17 cellular contexts compared by ENCODE assay signal in genomic region chr22:32951807-32952153, GRCh38.
DNase-seq lines count a peak whose midpoint lies in the region; ATAC-seq and TF ChIP-seq lines count a peak whose summit lies in the region.
"Had no signal": no experiment of that assay in that cellular context is flagged by ENCODE, and none has a peak within 500 bp of the region (broad histone marks: within the 10 kb centered on the region; RNA-seq: fewer than 3 reads in every experiment).

No MANE protein-coding gene starts in this region.

- H3K4me3 ChIP-seq in right lobe of liver, result no peak overlapping the region
- H3K4me3 ChIP-seq in upper lobe of right lung, result no peak overlapping the region
- H3K4me3 ChIP-seq in testis, result no peak overlapping the region
- H3K4me3 ChIP-seq: colonic mucosa, skin epidermis had no signal

- H3K27ac Mint-ChIP-seq in glutamatergic neuron (ENCODE audit: unreplicated experiment), result peak overlapping the region; percentile 28
- H3K27ac Mint-ChIP-seq: activated naive CD4-positive, alpha-beta T cell treated with anti-CD3 and anti-CD28 coated beads, Interleukin-2, amount 10 ng/mL, durations not matched to agents 7 days and 5 days had no signal

- H3K27me3 ChIP-seq in right lobe of liver (no peaks in the 10 kb centered on the region), upper lobe of right lung (no peaks in the 10 kb centered on the region), testis (no peaks in the 10 kb centered on the region)
- H3K27me3 ChIP-seq: colonic mucosa had no signal

- ATAC-seq in right lobe of liver (peak; percentile 35 to 70 (median 58)), upper lobe of right lung (peak; percentile 57)
- ATAC-seq in activated T-cell treated with anti-CD3 and anti-CD28 coated beads, Interleukin-2, amount 50 U/mL, for 4 hours, result no peak
- ATAC-seq: Panc1 had no signal

- TF ChIP-seq POLR2A in right lobe of liver (IDR thresholded peaks at IDR 0.05) (no peak), testis (IDR thresholded peaks at IDR 0.05) (no peak)

- peaks cover 9% of the 10 kb centered on the region for H3K27me3 Mint-ChIP-seq in glutamatergic neuron (ENCODE audit: unreplicated experiment)
- peaks cover 5% of the 10 kb centered on the region for H3K27me3 Mint-ChIP-seq in activated T-cell treated with anti-CD3 and anti-CD28 coated beads, Interleukin-2, amount 50 U/mL, for 4 hours (ENCODE audit: low read depth)
- H3K27me3 Mint-ChIP-seq: activated naive CD4-positive, alpha-beta T cell treated with anti-CD3 and anti-CD28 coated beads, Interleukin-2, amount 10 ng/mL, durations not matched to agents 7 days and 5 days had no signal

- no peaks in the 10 kb centered on the region for H3K9me3 Mint-ChIP-seq in glutamatergic neuron (ENCODE audit: unreplicated experiment)
- H3K9me3 Mint-ChIP-seq in activated T-cell treated with anti-CD3 and anti-CD28 coated beads, Interleukin-2, amount 50 U/mL, for 4 hours, result no peaks in the 10 kb centered on the region
- H3K9me3 Mint-ChIP-seq: activated naive CD4-positive, alpha-beta T cell treated with anti-CD3 and anti-CD28 coated beads, Interleukin-2, amount 10 ng/mL, durations not matched to agents 7 days and 5 days had no signal

- H3K36me3 ChIP-seq in right lobe of liver (no peaks in the 10 kb centered on the region), upper lobe of right lung (no peaks in the 10 kb centered on the region), testis (ENCODE audit: low read depth, missing control alignments) (no peaks in the 10 kb centered on the region)
- H3K36me3 ChIP-seq: colonic mucosa had no signal

- H3K4me3 Mint-ChIP-seq in glutamatergic neuron (ENCODE audit: unreplicated experiment), result no peak overlapping the region
- H3K4me3 Mint-ChIP-seq in activated T-cell treated with anti-CD3 and anti-CD28 coated beads, Interleukin-2, amount 50 U/mL, for 4 hours, result no peak overlapping the region
- H3K4me3 Mint-ChIP-seq: activated naive CD4-positive, alpha-beta T cell treated with anti-CD3 and anti-CD28 coated beads, Interleukin-2, amount 10 ng/mL, durations not matched to agents 7 days and 5 days had no signal

- TF ChIP-seq CTCF in glutamatergic neuron (IDR thresholded peaks at IDR 0.05; ENCODE audit: partially characterized antibody, unreplicated experiment), result no peak
- no peak for TF ChIP-seq CTCF in right lobe of liver (IDR thresholded peaks at IDR 0.05)
- TF ChIP-seq CTCF in upper lobe of right lung (IDR thresholded peaks at IDR 0.05), result no peak
- TF ChIP-seq CTCF in testis (IDR thresholded peaks at IDR 0.05), result no peak

- H3K4me1 ChIP-seq in right lobe of liver, result no peaks in the 10 kb centered on the region
- H3K4me1 ChIP-seq in upper lobe of right lung, result peaks cover 32% of the 10 kb centered on the region
- peaks cover 4% of the 10 kb centered on the region for H3K4me1 ChIP-seq in testis
- H3K4me1 ChIP-seq: colonic mucosa had no signal

- peaks cover 18% of the 10 kb centered on the region for H3K4me1 Mint-ChIP-seq in glutamatergic neuron (ENCODE audit: low read depth, unreplicated experiment)
- no peaks in the 10 kb centered on the region for H3K4me1 Mint-ChIP-seq in activated T-cell treated with anti-CD3 and anti-CD28 coated beads, Interleukin-2, amount 50 U/mL, for 4 hours (ENCODE audit: low read depth)
- H3K4me1 Mint-ChIP-seq: activated naive CD4-positive, alpha-beta T cell treated with anti-CD3 and anti-CD28 coated beads, Interleukin-2, amount 10 ng/mL, durations not matched to agents 7 days and 5 days had no signal

- H3K27ac ChIP-seq in right lobe of liver (peak overlapping the region in 1 of 3 donors; percentile 51), upper lobe of right lung (peak overlapping the region; percentile 51), testis (no peak overlapping the region)
- H3K27ac ChIP-seq: colonic mucosa had no signal

- DNase-seq in NCI-H1092 treated with DMSO at 0.1 percent for 48 hours (lab: John Stamatoyannopoulos, UW) (peak; percentile 14), NCI-H1092 (lab: John Stamatoyannopoulos, UW) (no peak), glutamatergic neuron (peak; percentile 32), right lobe of liver (peak; percentile 57 to 63 (median 60)), upper lobe of right lung (no peak), testis (no peak), NCI-H1930 (lab: John Stamatoyannopoulos, UW) (no peak)
- DNase-seq in activated T-cell treated with anti-CD3 and anti-CD28 coated beads, Interleukin-2, amount 50 U/mL, for 4 hours, result no peak
- DNase-seq: 8988T; activated CD4-positive, alpha-beta T cell treated with anti-CD3 and anti-CD28 coated beads, Interleukin-2, amount 50 U/mL, for 4 hours; activated naive CD4-positive, alpha-beta T cell treated with anti-CD3 and anti-CD28 coated beads, Interleukin-2, amount 10 ng/mL, durations not matched to agents 7 days and 5 days; colonic mucosa; NCI-H1105; NCI-H526 treated with DMSO at 0.1 percent for 48 hours; stimulated activated CD4-positive, alpha-beta T cell treated with anti-CD3 and anti-CD28 coated beads, Interleukin-4, amount 100 ng/mL, for 24 hours had no signal

- 22% methylated on average over 3 of the region's 7 CpGs for WGBS in right lobe of liver (ENCODE audit: insufficient coverage, low coverage, low lambda C conversion rate, missing lambda C conversion rate)
- 55 to 72% methylated on average over 7 of the region's 7 CpGs for WGBS in testis, 2 donors

- H3K36me3 Mint-ChIP-seq in glutamatergic neuron (ENCODE audit: unreplicated experiment), result peaks cover 4% of the 10 kb centered on the region
- H3K36me3 Mint-ChIP-seq in activated T-cell treated with anti-CD3 and anti-CD28 coated beads, Interleukin-2, amount 50 U/mL, for 4 hours (ENCODE audit: insufficient read depth), result no peaks in the 10 kb centered on the region
- H3K36me3 Mint-ChIP-seq: activated naive CD4-positive, alpha-beta T cell treated with anti-CD3 and anti-CD28 coated beads, Interleukin-2, amount 10 ng/mL, durations not matched to agents 7 days and 5 days had no signal

- H3K9me3 ChIP-seq in right lobe of liver (no peaks in the 10 kb centered on the region), upper lobe of right lung (no peaks in the 10 kb centered on the region), testis (no peaks in the 10 kb centered on the region)
- H3K9me3 ChIP-seq: colonic mucosa had no signal

- intact Hi-C loops in right lobe of liver (cut with DNase I) (no loop called here), upper lobe of right lung (cut with DNase I) (no loop called here), testis (cut with DNase I; ENCODE audit: low total_unique reads) (no loop called here)

Comparison
In these comparisons a context has a peak if more than half of its experiments do, and no peak if none do; other contexts are left out.
1. DNase-seq: peak in NCI-H1092 treated with DMSO at 0.1 percent for 48 hours (single experiment), glutamatergic neuron (single experiment) and right lobe of liver (3 of 3); none in NCI-H1092 (single experiment), upper lobe of right lung (single experiment), testis (single experiment), NCI-H1930 (0 of 2) and activated T-cell treated with anti-CD3 and anti-CD28 coated beads, Interleukin-2, amount 50 U/mL, for 4 hours (single experiment).
2. ATAC-seq: peak in right lobe of liver (4 of 4) and upper lobe of right lung (single experiment); none in activated T-cell treated with anti-CD3 and anti-CD28 coated beads, Interleukin-2, amount 50 U/mL, for 4 hours (0 of 2).